In the genomic region with DNA sequence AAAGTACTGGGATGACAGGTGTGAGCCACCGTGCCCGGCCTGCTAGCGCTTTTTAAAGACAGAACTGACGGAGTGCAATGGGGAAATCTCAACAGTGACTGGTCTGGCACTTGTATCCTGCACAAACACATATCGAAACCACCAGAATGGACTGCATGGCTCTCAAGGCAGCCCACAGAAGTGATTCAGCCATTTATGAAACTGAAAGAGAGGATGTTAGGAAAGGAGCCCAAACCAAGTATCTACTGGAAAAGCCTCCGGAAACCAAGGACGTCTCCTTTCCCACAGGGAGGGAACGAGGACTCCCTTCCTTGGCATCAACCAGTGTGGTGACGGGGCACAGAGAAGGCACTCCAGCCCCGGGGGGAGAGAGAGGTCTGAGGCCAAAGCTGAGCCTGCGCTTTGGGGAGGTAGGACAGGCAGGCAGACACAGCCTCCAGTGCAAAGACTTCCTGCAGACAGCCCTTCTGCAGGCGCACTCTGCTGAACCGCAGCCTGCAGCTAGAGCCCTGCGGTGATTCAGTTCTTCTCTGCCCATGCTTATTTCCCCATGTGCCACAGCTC, we compare ENCODE assay signal across 17 cellular contexts. TPM values are rescaled to one million over a fixed set of nuclear protein-coding genes. Genes with fewer than 3 reads are reported as not detected.
A peak's percentile ranks its signal among the peaks of the same experiment; 100 is the strongest.
DNase-seq lines count a peak whose midpoint lies in the region; ATAC-seq and TF ChIP-seq lines count a peak whose summit lies in the region.
"Had no signal": no experiment of that assay in that cellular context is flagged by ENCODE, and none has a peak within 500 bp of the region (broad histone marks: within the 10 kb centered on the region; RNA-seq: fewer than 3 reads in every experiment).

No MANE protein-coding gene starts in this region.

- no peak for TF ChIP-seq CTCF in left ventricle myocardium inferior (IDR thresholded peaks at IDR 0.05; ENCODE audit: borderline replicate concordance)
- TF ChIP-seq CTCF in testis (IDR thresholded peaks at IDR 0.05) = no peak

- ATAC-seq in Right ventricle myocardium inferior (no peak), HG03571 (IDR thresholded peaks at IDR 0.05; ENCODE audit: unreplicated experiment) (no peak), GM21717 (IDR thresholded peaks at IDR 0.05; ENCODE audit: unreplicated experiment) (no peak)
- ATAC-seq: activated CD4-positive, alpha-beta T cell treated with anti-CD3 and anti-CD28 coated beads for 36 hours; body of pancreas; CD8-positive, alpha-beta T cell had no signal

- H3K4me3 ChIP-seq in left ventricle myocardium inferior (no peak overlapping the region), mononuclear cell (ENCODE audit: low read length) (peak overlapping the region; percentile 14), testis (no peak overlapping the region)
- H3K4me3 ChIP-seq: body of pancreas, SJCRH30 had no signal

- H3K9me3 ChIP-seq in left ventricle myocardium inferior (replicated peaks) (peaks cover 5% of the 10 kb centered on the region), mononuclear cell (ENCODE audit: low read depth, low read length) (no peaks in the 10 kb centered on the region), testis (no peaks in the 10 kb centered on the region)
- H3K9me3 ChIP-seq: body of pancreas, SJCRH30 had no signal

- peak overlapping the region; percentile 42 for H3K27ac ChIP-seq in left ventricle myocardium inferior (replicated peaks)
- peak overlapping the region; percentile 63 for H3K27ac ChIP-seq in caudate nucleus (ENCODE audit: low read depth, low read length)
- H3K27ac ChIP-seq in testis = no peak overlapping the region
- H3K27ac ChIP-seq: SJCRH30 had no signal

- H3K36me3 ChIP-seq in left ventricle myocardium inferior = peaks cover 56% of the 10 kb centered on the region
- H3K36me3 ChIP-seq in testis (ENCODE audit: low read depth, missing control alignments) = no peaks in the 10 kb centered on the region

- no peak for DNase-seq in left ventricle myocardium inferior
- DNase-seq in Right ventricle myocardium inferior (ENCODE audit: missing footprints) = no peak
- peak in 22 of 61 donors; percentile 18 to 56 (median 37) for DNase-seq in caudate nucleus (lab: John Stamatoyannopoulos, UW)
- peak; percentile 56 for DNase-seq in testis
- no peak for DNase-seq in NCI-H146 treated with DMSO at 0.1 percent for 48 hours (lab: John Stamatoyannopoulos, UW; ENCODE audit: unreplicated experiment)
- DNase-seq: activated CD4-positive, alpha-beta T cell treated with anti-CD3 and anti-CD28 coated beads for 36 hours; activated naive CD4-positive, alpha-beta T cell treated with Interleukin-2 at 50 U/mL for 16 hours; CD8-positive, alpha-beta T cell; left cardiac atrium; NCI-H2171 treated with DMSO at 0.1 percent for 48 hours; SJCRH30 had no signal

- no peak for TF ChIP-seq POLR2A in testis (IDR thresholded peaks at IDR 0.05)

- 78 to 81% methylated on average over 12 to 14 of the region's 14 CpGs for WGBS in testis, 2 donors

- H3K27me3 ChIP-seq in left ventricle myocardium inferior (ENCODE audit: low read depth) (no peaks in the 10 kb centered on the region), mononuclear cell (ENCODE audit: insufficient read depth, low read length) (no peaks in the 10 kb centered on the region), testis (no peaks in the 10 kb centered on the region)
- H3K27me3 ChIP-seq: body of pancreas, SJCRH30 had no signal

- intact Hi-C loops in left ventricle myocardium inferior (cut with micrococcal nuclease) (no loop called here), Right ventricle myocardium inferior (cut with DNase I) (no loop called here), testis (cut with DNase I; ENCODE audit: low total_unique reads) (no loop called here)

- H3K4me1 ChIP-seq in left ventricle myocardium inferior = peaks cover 53% of the 10 kb centered on the region
- peaks cover 49% of the 10 kb centered on the region for H3K4me1 ChIP-seq in mononuclear cell (ENCODE audit: insufficient read depth, low read length)
- peaks cover 18% of the 10 kb centered on the region for H3K4me1 ChIP-seq in testis
- H3K4me1 ChIP-seq: SJCRH30 had no signal

RNA-seq across cellular contexts. Expression of a gene that starts 16.5 kb away (rescaled TPM):
- total RNA-seq in left ventricle myocardium inferior = 15.4 TPM
- 16.3 TPM for total RNA-seq in Right ventricle myocardium inferior
- 59.2 TPM for total RNA-seq in mononuclear cell
- 10 to 100 TPM; 81.3 to 83.7 TPM for total RNA-seq in testis
- polyA plus RNA-seq in testis (ENCODE audit: insufficient read depth, low read depth, low replicate concordance) = 59.7 TPM

RNA-seq across cellular contexts. Expression of a gene that starts 46.0 kb away (rescaled TPM):
- total RNA-seq in left ventricle myocardium inferior = 11.8 TPM
- 0.68 TPM for total RNA-seq in Right ventricle myocardium inferior
- 9.8 TPM for total RNA-seq in mononuclear cell
- 10 to 100 TPM; 10.0 to 18.0 TPM for total RNA-seq in testis
- 42.3 TPM for polyA plus RNA-seq in testis (ENCODE audit: insufficient read depth, low read depth, low replicate concordance)
- total RNA-seq: A172; body of pancreas; CD8-positive, alpha-beta T cell; H4 had no signal

Comparison
In these comparisons a context has a peak if more than half of its experiments do, and no peak if none do; other contexts are left out.
1. H3K27ac ChIP-seq: peak in left ventricle myocardium inferior (single experiment) and caudate nucleus (single experiment); none in testis (0 of 2).